In genomic region chr2:106104332-106105062, GRCh38 we compare ENCODE assay signal across 8 cellular contexts.
DNase-seq lines count a peak whose midpoint lies in the region; ATAC-seq and TF ChIP-seq lines count a peak whose summit lies in the region.

No MANE protein-coding gene starts in this region.

- H3K9me3 ChIP-seq in CD4-positive, CD25-positive, alpha-beta regulatory T cell (ENCODE audit: control insufficient read depth in 2 of 2, low read length in 2 of 2), result no peaks in the 10 kb centered on the region
- no peaks in the 10 kb centered on the region for H3K9me3 ChIP-seq in NT2/D1 (ENCODE audit: insufficient read depth, low read length)
- no peaks in the 10 kb centered on the region for H3K9me3 ChIP-seq in upper lobe of left lung

- no peak overlapping the region for H3K9ac ChIP-seq in NT2/D1 (ENCODE audit: insufficient read length, low read depth)

- POLR2A ChIA-PET in naive thymus-derived CD8-positive, alpha-beta T cell (lab: Charles Lee), result interaction anchor here (0.6 to 1.6 kb wide), 3 partner anchors 55 to 528 kb away, joined by 3 to 4 read pairs (median 3); no protein-coding TSS in a partner anchor

- H3K9me3 Mint-ChIP-seq in CD4-positive, CD25-positive, alpha-beta regulatory T cell, result no peaks in the 10 kb centered on the region
- no peaks in the 10 kb centered on the region for H3K9me3 Mint-ChIP-seq in naive thymus-derived CD8-positive, alpha-beta T cell

- H3K27ac Mint-ChIP-seq in CD4-positive, CD25-positive, alpha-beta regulatory T cell, result peak overlapping the region; percentile 66 to 86 (median 74)
- H3K27ac Mint-ChIP-seq in naive thymus-derived CD8-positive, alpha-beta T cell, result peak overlapping the region in 7 of 10 donors; percentile 10 to 89 (median 69)

- peak overlapping the region in 1 of 4 donors; percentile 21 for H3K4me3 Mint-ChIP-seq in CD4-positive, CD25-positive, alpha-beta regulatory T cell
- H3K4me3 Mint-ChIP-seq in naive thymus-derived CD8-positive, alpha-beta T cell, result no peak overlapping the region

- no peak overlapping the region for H3K27ac ChIP-seq in CD4-positive, CD25-positive, alpha-beta regulatory T cell (ENCODE audit: insufficient read depth, low read length, poor library complexity, severe bottlenecking)
- no peak overlapping the region for H3K27ac ChIP-seq in upper lobe of left lung

- peak; percentile 37 to 54 for ATAC-seq in CD4-positive, CD25-positive, alpha-beta regulatory T cell (ENCODE audit: low read depth in 2 of 2)
- ATAC-seq in GM19035 (IDR thresholded peaks at IDR 0.05; ENCODE audit: unreplicated experiment), result peak; percentile 59
- peak; percentile 44 for ATAC-seq in HG03565 (IDR thresholded peaks at IDR 0.05; ENCODE audit: unreplicated experiment)
- ATAC-seq in esophagus mucosa, result peak; percentile 74
- ATAC-seq in naive thymus-derived CD8-positive, alpha-beta T cell, result peak; percentile 77 to 78
- peak; percentile 58 to 77 for ATAC-seq in upper lobe of left lung (ENCODE audit: low FRiP score in 2 of 2)

- peaks cover 19% of the 10 kb centered on the region for H3K4me1 ChIP-seq in CD4-positive, CD25-positive, alpha-beta regulatory T cell (ENCODE audit: control insufficient read depth, insufficient read depth, low read length, poor library complexity, severe bottlenecking)
- H3K4me1 ChIP-seq in NT2/D1 (ENCODE audit: insufficient read depth, insufficient read length) (no peaks in the 10 kb centered on the region), upper lobe of left lung (no peaks in the 10 kb centered on the region)

- peaks cover 9 to 31% (median 14%) of the 10 kb centered on the region in 4 donors for H3K4me1 Mint-ChIP-seq in CD4-positive, CD25-positive, alpha-beta regulatory T cell
- H3K4me1 Mint-ChIP-seq in naive thymus-derived CD8-positive, alpha-beta T cell, result peaks cover 13 to 29% (median 19%) of the 10 kb centered on the region in 4 donors

- H3K27me3 Mint-ChIP-seq in CD4-positive, CD25-positive, alpha-beta regulatory T cell, result no peaks in the 10 kb centered on the region
- H3K27me3 Mint-ChIP-seq in naive thymus-derived CD8-positive, alpha-beta T cell, result no peaks in the 10 kb centered on the region

- TF ChIP-seq CTCF in upper lobe of left lung (IDR thresholded peaks at IDR 0.05), result peak; percentile 78 to 92 (median 85)

- no peaks in the 10 kb centered on the region for H3K27me3 ChIP-seq in CD4-positive, CD25-positive, alpha-beta regulatory T cell (ENCODE audit: control insufficient read depth, insufficient read depth, low read length)
- H3K27me3 ChIP-seq in NT2/D1 (ENCODE audit: insufficient read depth, insufficient read length), result no peaks in the 10 kb centered on the region
- no peaks in the 10 kb centered on the region for H3K27me3 ChIP-seq in upper lobe of left lung

- peaks cover 24% of the 10 kb centered on the region for H3K36me3 Mint-ChIP-seq in CD4-positive, CD25-positive, alpha-beta regulatory T cell
- peaks cover 0 to 62% (median 9%) of the 10 kb centered on the region in 3 donors for H3K36me3 Mint-ChIP-seq in naive thymus-derived CD8-positive, alpha-beta T cell

- WGBS in upper lobe of left lung, 2 donors, result 56 to 58% methylated on average over 16 of the region's 16 CpGs

- TF ChIP-seq EP300 in upper lobe of left lung (IDR thresholded peaks at IDR 0.05), result no peak

- H3K36me3 ChIP-seq in CD4-positive, CD25-positive, alpha-beta regulatory T cell (ENCODE audit: control insufficient read depth, insufficient read depth, low read length), result peaks cover 85% of the 10 kb centered on the region
- H3K36me3 ChIP-seq in NT2/D1 (ENCODE audit: insufficient read depth, insufficient read length, low read length) (peaks cover 58% of the 10 kb centered on the region), upper lobe of left lung (peaks cover 0 to 22% (median 20%) of the 10 kb centered on the region in 4 donors)

- no peak overlapping the region for H3K4me3 ChIP-seq in CD4-positive, CD25-positive, alpha-beta regulatory T cell (ENCODE audit: low read depth, low read length)
- H3K4me3 ChIP-seq in NT2/D1 (ENCODE audit: insufficient read length, low read depth), result no peak overlapping the region
- H3K4me3 ChIP-seq in upper lobe of left lung, result no peak overlapping the region

- DNase-seq in CD4-positive, CD25-positive, alpha-beta regulatory T cell, result peak; percentile 59 to 80 (median 75)
- peak; percentile 57 for DNase-seq in NT2/D1 (ENCODE audit: low read depth, low spot score)
- peak; percentile 49 for DNase-seq in activated T-cell treated with anti-CD3 and anti-CD28 coated beads for 1 hour (ENCODE audit: low read depth)
- DNase-seq in naive thymus-derived CD8-positive, alpha-beta T cell, result peak; percentile 23 to 82 (median 67)
- peak in 1 of 2 donors; percentile 45 for DNase-seq in upper lobe of left lung

- TF ChIP-seq POLR2A in upper lobe of left lung (IDR thresholded peaks at IDR 0.05), result no peak
